Comparison of ENCODE assay signal across 15 cellular contexts in the genomic region with DNA sequence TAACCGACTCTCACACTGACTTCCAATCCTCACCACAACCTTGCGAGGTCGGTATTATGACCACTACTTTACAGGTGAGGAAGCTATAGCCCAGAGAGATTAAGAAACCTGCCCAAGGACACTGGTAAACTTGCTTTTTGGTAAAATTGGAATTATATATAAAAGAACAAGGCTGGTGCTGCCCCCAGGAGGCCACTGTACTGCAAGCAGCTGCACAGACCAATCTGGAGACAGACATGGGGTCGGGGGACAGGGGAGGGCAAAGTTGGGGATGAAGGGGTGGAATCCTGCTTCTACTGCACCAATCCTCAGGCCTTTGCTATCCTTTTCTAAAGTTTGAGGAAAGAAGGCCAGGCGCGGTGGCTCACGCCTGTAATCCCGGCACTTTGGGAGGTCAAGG.
DNase-seq lines count a peak whose midpoint lies in the region; ATAC-seq and TF ChIP-seq lines count a peak whose summit lies in the region.
"Had no signal": no experiment of that assay in that cellular context is flagged by ENCODE, and none has a peak within 500 bp of the region (broad histone marks: within the 10 kb centered on the region; RNA-seq: fewer than 3 reads in every experiment).

No MANE protein-coding gene starts in this region.

- no peaks in the 10 kb centered on the region for H3K36me3 Mint-ChIP-seq in CD4-positive, alpha-beta memory T cell

- CTCF ChIA-PET in CD4-positive, alpha-beta memory T cell (lab: Charles Lee; ENCODE audit: partially characterized antibody): no interaction called here

- H3K27ac Mint-ChIP-seq in CD4-positive, alpha-beta memory T cell: no peak overlapping the region

- H3K4me2 ChIP-seq in fibroblast of lung (ENCODE audit: extremely low read depth, insufficient read depth, low read length): no peak overlapping the region

- H3K27ac ChIP-seq in fibroblast of lung (ENCODE audit: insufficient read depth, low read length) (no peak overlapping the region), stomach (no peak overlapping the region)
- H3K27ac ChIP-seq in CD4-positive, alpha-beta memory T cell (ENCODE audit: low read depth, low read length): no peak overlapping the region
- H3K27ac ChIP-seq: prostate gland had no signal

- H3K9me3 ChIP-seq in NT2/D1 (ENCODE audit: insufficient read depth, low read length) (no peaks in the 10 kb centered on the region), fibroblast of lung (ENCODE audit: control insufficient read depth, insufficient read depth, low read depth, low read length) (no peaks in the 10 kb centered on the region), stomach (no peaks in the 10 kb centered on the region)
- H3K9me3 ChIP-seq in CD4-positive, alpha-beta memory T cell (ENCODE audit: control insufficient read depth in 1 of 2, low read length in 2 of 2): no peaks in the 10 kb centered on the region
- H3K9me3 ChIP-seq: prostate gland had no signal

- H2AFZ ChIP-seq in fibroblast of lung (ENCODE audit: low read length): no peak overlapping the region

- DNase-seq in COLO829 (ENCODE audit: low spot score) (peak; percentile 62), NT2/D1 (ENCODE audit: low read depth, low spot score) (peak; percentile 13), fibroblast of lung (ENCODE audit: low read depth in 2 of 2) (peak in 1 of 2 donors; percentile 6), SKM-1 (lab: John Stamatoyannopoulos, UW; ENCODE audit: unreplicated experiment) (no peak), stomach (no peak)
- DNase-seq in CD4-positive, alpha-beta memory T cell: no peak
- DNase-seq: activated CD4-positive, alpha-beta T cell treated with anti-CD3 and anti-CD28 coated beads, Interleukin-2, amount 50 U/mL, for 4 hours; caudate nucleus; KBM-7; NCI-H446 treated with DMSO at 0.1 percent for 48 hours; stimulated activated CD4-positive, alpha-beta T cell treated with anti-CD3 and anti-CD28 coated beads, Interleukin-2, amount 100 ng/mL, for 48 hours; stimulated activated naive CD4-positive, alpha-beta T cell had no signal

- no peaks in the 10 kb centered on the region for H3K27me3 Mint-ChIP-seq in CD4-positive, alpha-beta memory T cell

- H3K9ac ChIP-seq in NT2/D1 (ENCODE audit: insufficient read length, low read depth) (no peak overlapping the region), fibroblast of lung (ENCODE audit: insufficient read depth, low read length) (no peak overlapping the region)

- ATAC-seq in HG02610 (IDR thresholded peaks at IDR 0.05; ENCODE audit: unreplicated experiment): no peak

- 0 out of 2 replicates have a peak, but pooled peaks have one; percentile 3 for TF ChIP-seq CTCF in GM12874 (IDR thresholded peaks at IDR 0.05; ENCODE audit: insufficient read depth, low read depth, low read length)
- peak; percentile 8 to 22 for TF ChIP-seq CTCF in fibroblast of lung (conservative IDR thresholded peaks at IDR 0.05 in 1 of 2, IDR thresholded peaks at IDR 0.05 in 1 of 2; ENCODE audit: low read depth in 1 of 2, low read length in 2 of 2)
- TF ChIP-seq CTCF in stomach (IDR thresholded peaks at IDR 0.05): no peak

- no peaks in the 10 kb centered on the region for H3K4me1 Mint-ChIP-seq in CD4-positive, alpha-beta memory T cell

- no peak overlapping the region for H3K4me3 Mint-ChIP-seq in CD4-positive, alpha-beta memory T cell

- H4K20me1 ChIP-seq in fibroblast of lung (ENCODE audit: control insufficient read depth, extremely low read depth, insufficient read depth, low read length): peaks cover 1% of the 10 kb centered on the region

- 83 to 95% (median 90%) methylated on average over 8 of the region's 8 CpGs for WGBS in stomach, 5 donors

- no peaks in the 10 kb centered on the region for H3K36me3 ChIP-seq in NT2/D1 (ENCODE audit: insufficient read depth, insufficient read length, low read length)
- H3K36me3 ChIP-seq in fibroblast of lung (ENCODE audit: control insufficient read depth, insufficient read depth, low read length): no peaks in the 10 kb centered on the region
- no peaks in the 10 kb centered on the region for H3K36me3 ChIP-seq in stomach
- no peaks in the 10 kb centered on the region for H3K36me3 ChIP-seq in CD4-positive, alpha-beta memory T cell (ENCODE audit: insufficient read depth, low read length)
- H3K36me3 ChIP-seq: prostate gland had no signal

- H3K79me2 ChIP-seq in fibroblast of lung (ENCODE audit: control insufficient read depth, insufficient read depth, low read length): no peaks in the 10 kb centered on the region

- no peaks in the 10 kb centered on the region for H3K4me1 ChIP-seq in NT2/D1 (ENCODE audit: insufficient read depth, insufficient read length)
- H3K4me1 ChIP-seq in fibroblast of lung (ENCODE audit: control insufficient read depth, extremely low read depth, insufficient read depth, low read length): no peaks in the 10 kb centered on the region
- H3K4me1 ChIP-seq in stomach: no peaks in the 10 kb centered on the region
- H3K4me1 ChIP-seq in CD4-positive, alpha-beta memory T cell (ENCODE audit: insufficient read depth, low read length): no peaks in the 10 kb centered on the region
- H3K4me1 ChIP-seq: prostate gland had no signal

- POLR2A ChIA-PET in CD4-positive, alpha-beta memory T cell (lab: Charles Lee; ENCODE audit: partially characterized antibody): no interaction called here

- no peak for TF ChIP-seq POLR2A in stomach (IDR thresholded peaks at IDR 0.05)

- H3K27me3 ChIP-seq in NT2/D1 (ENCODE audit: insufficient read depth, insufficient read length) (no peaks in the 10 kb centered on the region), fibroblast of lung (ENCODE audit: control insufficient read depth, insufficient read depth, low read length) (no peaks in the 10 kb centered on the region), stomach (no peaks in the 10 kb centered on the region)
- no peaks in the 10 kb centered on the region for H3K27me3 ChIP-seq in CD4-positive, alpha-beta memory T cell (ENCODE audit: insufficient read depth, low read length)

- intact Hi-C loops in stomach (cut with DNase I; ENCODE audit: low total_unique reads): no loop called here
- intact Hi-C loops in CD4-positive, alpha-beta memory T cell (cut with micrococcal nuclease): no loop called here

- no peak for TF ChIP-seq EP300 in stomach (IDR thresholded peaks at IDR 0.05)

- peaks cover 0 to 18% (median under 1%) of the 10 kb centered on the region in 8 donors for H3K9me3 Mint-ChIP-seq in CD4-positive, alpha-beta memory T cell

- no peak overlapping the region for H3K4me3 ChIP-seq in NT2/D1 (ENCODE audit: insufficient read length, low read depth)
- H3K4me3 ChIP-seq in fibroblast of lung (replicated peaks in 1 of 4; ENCODE audit: control extremely low read depth in 1 of 4, insufficient read depth in 1 of 4, low read depth in 3 of 4, low read length in 4 of 4): no peak overlapping the region
- no peak overlapping the region for H3K4me3 ChIP-seq in stomach
- no peak overlapping the region for H3K4me3 ChIP-seq in CD4-positive, alpha-beta memory T cell (ENCODE audit: low read length in 2 of 2)
- H3K4me3 ChIP-seq: prostate gland had no signal

Comparison
In these comparisons a context has a peak if more than half of its experiments do, and no peak if none do; other contexts are left out.
1. DNase-seq: peak in COLO829 (single experiment) and NT2/D1 (single experiment); none in SKM-1 (single experiment), stomach (single experiment) and CD4-positive, alpha-beta memory T cell (0 of 5).
2. CTCF ChIP-seq: peak in GM12874 (single experiment) and fibroblast of lung (2 of 2); none in stomach (0 of 7).